In the genomic region with DNA sequence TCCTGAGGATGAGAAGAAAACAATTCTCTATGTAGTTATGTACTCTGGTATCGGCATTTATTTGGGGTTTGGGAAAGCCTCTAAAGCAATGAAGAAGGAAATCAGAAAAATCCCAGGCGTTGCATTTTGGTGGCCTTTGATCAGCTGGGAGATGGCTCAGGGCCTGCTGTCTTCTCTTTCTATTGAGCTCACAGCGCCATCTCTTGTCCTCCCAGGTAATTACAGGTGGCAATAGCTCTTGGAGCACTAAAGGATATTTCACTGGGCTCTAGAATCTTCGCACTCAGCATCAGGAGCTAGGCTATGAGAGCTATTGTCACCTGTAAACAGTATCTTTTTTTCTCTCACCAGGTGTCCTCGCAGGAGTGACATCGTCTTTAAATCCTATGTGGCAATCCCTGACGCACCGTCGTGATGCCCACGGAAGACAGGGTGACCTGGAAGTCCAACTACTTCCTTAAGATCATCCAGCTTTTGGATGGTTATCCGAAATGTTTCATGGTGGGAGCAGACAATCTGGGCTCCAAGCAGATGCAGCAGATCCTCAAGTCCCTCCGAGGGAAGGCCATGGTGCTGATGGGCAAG, we compare ENCODE assay signal across 8 cellular contexts.
DNase-seq lines count a peak whose midpoint lies in the region; ATAC-seq and TF ChIP-seq lines count a peak whose summit lies in the region.

No MANE protein-coding gene starts in this region.

- no peak for TF ChIP-seq POLR2A in gastrocnemius medialis (IDR thresholded peaks at IDR 0.05)

- peak; percentile 30 to 62 (median 56) for TF ChIP-seq CTCF in gastrocnemius medialis (IDR thresholded peaks at IDR 0.05 in 4 of 5, conservative IDR thresholded peaks at IDR 0.05 in 1 of 5)

- WGBS in right cardiac atrium: 34% methylated on average over 12 of the region's 12 CpGs

- H3K27me3 ChIP-seq in right cardiac atrium (ENCODE audit: control insufficient read depth, insufficient read depth) (no peaks in the 10 kb centered on the region), gastrocnemius medialis (no peaks in the 10 kb centered on the region)

- no peaks in the 10 kb centered on the region for H3K4me1 ChIP-seq in right cardiac atrium (ENCODE audit: control insufficient read depth, insufficient read depth, low read length)
- H3K4me1 ChIP-seq in gastrocnemius medialis: no peaks in the 10 kb centered on the region

- no peaks in the 10 kb centered on the region for H3K9me3 ChIP-seq in right cardiac atrium (ENCODE audit: control insufficient read depth, low read length)
- H3K9me3 ChIP-seq in gastrocnemius medialis: no peaks in the 10 kb centered on the region

- no peak overlapping the region for H3K27ac ChIP-seq in right cardiac atrium (ENCODE audit: low read length)
- no peak overlapping the region for H3K27ac ChIP-seq in gastrocnemius medialis

- DNase-seq in Caki2 (ENCODE audit: low read depth): peak; percentile 31
- peak; percentile 54 for DNase-seq in NCI-H748 treated with DMSO at 0.1 percent for 48 hours (lab: John Stamatoyannopoulos, UW)
- peak; percentile 65 for DNase-seq in amniotic epithelial cell (ENCODE audit: low read depth)
- peak; percentile 55 to 76 (median 57) for DNase-seq in right cardiac atrium
- DNase-seq in gastrocnemius medialis: peak; percentile 5 to 38

- H3K4me3 ChIP-seq in right cardiac atrium (ENCODE audit: low read length) (no peak overlapping the region), gastrocnemius medialis (no peak overlapping the region)

- in situ Hi-C loops in Caki2 (cut with HindIII; ENCODE audit: low pct_unique_long_range_greater_than_20kb, low sequenced_read_pairs): no loop called here
- in situ Hi-C loops in gastrocnemius medialis (cut with MboI; ENCODE audit: low sequenced_read_pairs in 4 of 4): loop anchor here (5.0 to 25.0 kb wide), 3 partner anchors 361 to 369 kb away; no protein-coding TSS in a partner anchor

- no peaks in the 10 kb centered on the region for H3K36me3 ChIP-seq in gastrocnemius medialis

- intact Hi-C loops in right cardiac atrium (cut with DNase I) (loop anchor here in 3 of 4 donors (1.0 to 5.0 kb wide), 6 partner anchors 126 to 366 kb away; partner anchors contain the start of gene CCBE1 (in 1 of the 3)), gastrocnemius medialis (cut with DNase I; ENCODE audit: low total_unique reads) (loop anchor here (1.0 kb wide), 1 partner anchor 364 kb away; no protein-coding TSS in a partner anchor)

- peak; percentile 67 for ATAC-seq in GM19023 (IDR thresholded peaks at IDR 0.05; ENCODE audit: unreplicated experiment)
- peak; percentile 71 for ATAC-seq in HG03521 (IDR thresholded peaks at IDR 0.05; ENCODE audit: unreplicated experiment)
- peak; percentile 78 to 81 for ATAC-seq in right cardiac atrium
- peak; percentile 39 to 45 for ATAC-seq in gastrocnemius medialis
- ATAC-seq in GM19395 (IDR thresholded peaks at IDR 0.05; ENCODE audit: unreplicated experiment): no peak
